Comparison of ENCODE assay signal across 1 cellular context in the genomic region with DNA sequence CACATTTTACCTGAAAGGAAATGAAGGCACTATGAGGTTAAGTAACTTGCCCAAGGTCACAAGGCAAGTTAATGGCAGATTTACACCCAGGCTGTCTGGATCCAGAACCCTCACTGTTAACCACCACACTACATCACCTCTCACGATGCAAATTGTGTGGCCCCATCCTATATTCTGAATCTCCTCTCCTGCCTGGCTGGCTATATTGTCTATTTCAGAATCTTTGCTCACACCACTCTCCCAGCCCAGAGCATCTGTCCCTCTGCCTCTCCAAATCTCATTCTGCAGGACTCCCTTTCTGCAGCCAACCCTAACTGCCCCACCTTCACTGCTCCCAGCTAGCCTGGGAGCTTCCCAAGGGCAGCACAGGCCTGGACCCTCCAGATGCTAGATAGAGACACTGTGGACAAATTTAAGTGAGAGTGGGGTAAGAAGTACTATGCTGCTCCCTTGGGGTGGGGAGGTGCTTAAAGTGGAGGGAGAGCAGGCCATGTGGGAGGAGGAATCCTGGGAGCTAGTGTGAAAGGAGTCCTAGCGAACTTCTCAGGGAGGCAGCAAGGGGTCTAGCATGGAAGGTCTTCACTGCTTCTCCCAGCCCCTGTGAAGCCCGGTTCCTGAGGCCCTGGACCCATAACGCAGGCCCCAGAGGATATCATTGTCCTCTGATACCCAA.
A peak's percentile ranks its signal among the peaks of the same experiment; 100 is the strongest.
TF ChIP-seq lines count a peak whose summit lies in the region.

No MANE protein-coding gene starts in this region.

TF ChIP-seq in K562, 482 proteins besides CTCF, POLR2A, EP300 and RAD21:
- TF ChIP-seq, protein P1, sequence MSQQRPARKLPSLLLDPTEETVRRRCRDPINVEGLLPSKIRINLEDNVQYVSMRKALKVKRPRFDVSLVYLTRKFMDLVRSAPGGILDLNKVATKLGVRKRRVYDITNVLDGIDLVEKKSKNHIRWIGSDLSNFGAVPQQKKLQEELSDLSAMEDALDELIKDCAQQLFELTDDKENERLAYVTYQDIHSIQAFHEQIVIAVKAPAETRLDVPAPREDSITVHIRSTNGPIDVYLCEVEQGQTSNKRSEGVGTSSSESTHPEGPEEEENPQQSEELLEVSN (IDR thresholded peaks at IDR 0.05; ENCODE audit: borderline replicate concordance in 1 of 2, extremely low read depth in 1 of 2, insufficient read depth in 1 of 2, insufficient read length in 1 of 2, low read depth in 1 of 2, low read length in 1 of 2, poor library complexity in 1 of 2, severe bottlenecking in 1 of 2), result peak; percentile 43 to 54
- TF ChIP-seq TBP (optimal IDR thresholded peaks at IDR 0.05; ENCODE audit: low read depth, low read length) (peak; percentile 31), HCFC1 (IDR thresholded peaks at IDR 0.05; ENCODE audit: low read depth, low read length) (no peak; the same call in 1 of the 2 replicates), SAP30 (IDR thresholded peaks at IDR 0.05; ENCODE audit: borderline replicate concordance, insufficient read depth, low read depth, low read length, poor library complexity, severe bottlenecking) (peak; percentile 25), MGA (IDR thresholded peaks at IDR 0.05) (peak; percentile 39; the same call in 1 of the 2 replicates), HDAC1 (IDR thresholded peaks at IDR 0.05) (0 out of 4 replicates have a peak, but pooled peaks of 1 of the 2 experiments have one; percentile 11), ZBTB17 (CRISPR knock-in tag; IDR thresholded peaks at IDR 0.05) (no peak)
- TF ChIP-seq, protein P2, sequence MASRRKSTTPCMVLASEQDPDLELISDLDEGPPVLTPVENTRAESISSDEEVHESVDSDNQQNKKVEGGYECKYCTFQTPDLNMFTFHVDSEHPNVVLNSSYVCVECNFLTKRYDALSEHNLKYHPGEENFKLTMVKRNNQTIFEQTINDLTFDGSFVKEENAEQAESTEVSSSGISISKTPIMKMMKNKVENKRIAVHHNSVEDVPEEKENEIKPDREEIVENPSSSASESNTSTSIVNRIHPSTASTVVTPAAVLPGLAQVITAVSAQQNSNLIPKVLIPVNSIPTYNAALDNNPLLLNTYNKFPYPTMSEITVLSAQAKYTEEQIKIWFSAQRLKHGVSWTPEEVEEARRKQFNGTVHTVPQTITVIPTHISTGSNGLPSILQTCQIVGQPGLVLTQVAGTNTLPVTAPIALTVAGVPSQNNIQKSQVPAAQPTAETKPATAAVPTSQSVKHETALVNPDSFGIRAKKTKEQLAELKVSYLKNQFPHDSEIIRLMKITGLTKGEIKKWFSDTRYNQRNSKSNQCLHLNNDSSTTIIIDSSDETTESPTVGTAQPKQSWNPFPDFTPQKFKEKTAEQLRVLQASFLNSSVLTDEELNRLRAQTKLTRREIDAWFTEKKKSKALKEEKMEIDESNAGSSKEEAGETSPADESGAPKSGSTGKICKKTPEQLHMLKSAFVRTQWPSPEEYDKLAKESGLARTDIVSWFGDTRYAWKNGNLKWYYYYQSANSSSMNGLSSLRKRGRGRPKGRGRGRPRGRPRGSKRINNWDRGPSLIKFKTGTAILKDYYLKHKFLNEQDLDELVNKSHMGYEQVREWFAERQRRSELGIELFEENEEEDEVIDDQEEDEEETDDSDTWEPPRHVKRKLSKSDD (conservative IDR thresholded peaks at IDR 0.05; ENCODE audit: low read length), result no peak
